20 cellular contexts compared by ENCODE assay signal in the genomic region with DNA sequence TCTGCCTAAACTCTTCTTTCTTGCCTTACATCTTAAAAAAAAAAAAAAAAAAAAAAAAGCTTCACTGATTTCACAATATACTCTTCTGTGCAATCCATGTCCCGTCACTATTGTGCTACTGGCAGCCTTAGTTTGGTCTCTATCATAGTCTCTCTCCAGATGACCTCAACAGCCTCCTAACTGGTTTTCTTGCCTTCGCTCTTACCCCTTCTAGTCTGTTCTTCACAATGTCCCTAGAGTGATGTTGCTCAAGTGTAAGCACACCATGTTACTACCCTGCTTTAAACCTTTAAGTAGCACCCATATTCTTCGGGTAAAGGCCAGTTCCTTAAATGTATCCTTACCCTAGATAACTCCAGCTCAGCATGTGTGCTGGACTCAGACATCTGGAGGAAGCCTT. TPM values are rescaled to one million over a fixed set of nuclear protein-coding genes. Genes with fewer than 3 reads are reported as not detected.
DNase-seq lines count a peak whose midpoint lies in the region; ATAC-seq and TF ChIP-seq lines count a peak whose summit lies in the region.
"Had no signal": no experiment of that assay in that cellular context is flagged by ENCODE, and none has a peak within 500 bp of the region (broad histone marks: within the 10 kb centered on the region; RNA-seq: fewer than 3 reads in every experiment).

No MANE protein-coding gene starts in this region.

- H3K36me3 ChIP-seq in adipocyte (ENCODE audit: control insufficient read depth, insufficient read depth, low read length, severe bottlenecking) (peaks cover 7% of the 10 kb centered on the region), left ventricle myocardium inferior (peaks cover 27% of the 10 kb centered on the region), BE2C (no peaks in the 10 kb centered on the region)

- no peak for ATAC-seq in HG03565 (IDR thresholded peaks at IDR 0.05; ENCODE audit: unreplicated experiment)
- ATAC-seq: CD8-positive, alpha-beta T cell; GM12878; Panc1 had no signal

- H3K27me3 ChIP-seq in adipocyte (replicated peaks; ENCODE audit: control insufficient read depth, insufficient read depth, low read length) (no peaks in the 10 kb centered on the region), left ventricle myocardium inferior (ENCODE audit: low read depth) (no peaks in the 10 kb centered on the region), BE2C (no peaks in the 10 kb centered on the region)

- H3K9me3 ChIP-seq in adipocyte (ENCODE audit: control insufficient read depth, low read length) = no peaks in the 10 kb centered on the region
- H3K9me3 ChIP-seq in left ventricle myocardium inferior (replicated peaks) = no peaks in the 10 kb centered on the region
- no peaks in the 10 kb centered on the region for H3K9me3 ChIP-seq in BE2C
- H3K9me3 ChIP-seq: SK-N-SH had no signal

- intact Hi-C loops in left ventricle myocardium inferior (cut with micrococcal nuclease) = no loop called here

- peak overlapping the region; percentile 56 for H3K27ac ChIP-seq in left ventricle myocardium inferior (replicated peaks)

- DNase-seq in SIG-M5 treated with dmso at 0.1 percent for 504 hours (lab: John Stamatoyannopoulos, UW; ENCODE audit: unreplicated experiment) = peak; percentile 19
- DNase-seq in SIG-M5 (lab: John Stamatoyannopoulos, UW) = no peak
- peak; percentile 31 for DNase-seq in adipocyte (ENCODE audit: low read depth)
- DNase-seq in left ventricle myocardium inferior = no peak
- no peak for DNase-seq in NCI-H748 (lab: John Stamatoyannopoulos, UW; ENCODE audit: unreplicated experiment)
- DNase-seq in BE2C = no peak
- DNase-seq: CD8-positive, alpha-beta T cell; DMS53; EL; H9; NCI-H1417; NCI-H187; NCI-H2107; NCI-H510A; NCI-H774; SK-N-SH had no signal

- no peak overlapping the region for H3K4me3 ChIP-seq in adipocyte (ENCODE audit: low read length)
- no peak overlapping the region for H3K4me3 ChIP-seq in left ventricle myocardium inferior
- no peak overlapping the region for H3K4me3 ChIP-seq in BE2C (ENCODE audit: low read depth, low read length)
- H3K4me3 ChIP-seq: GM12878 had no signal

- H3K9ac ChIP-seq in adipocyte (ENCODE audit: low read length) = no peak overlapping the region
- H3K9ac ChIP-seq: SK-N-SH had no signal

- TF ChIP-seq CTCF in left ventricle myocardium inferior (IDR thresholded peaks at IDR 0.05; ENCODE audit: borderline replicate concordance) (no peak), BE2C (IDR thresholded peaks at IDR 0.05; ENCODE audit: low read depth, low read length) (no peak)

- H3K4me1 ChIP-seq in adipocyte (ENCODE audit: control insufficient read depth, insufficient read depth, low read length) (peaks cover 14% of the 10 kb centered on the region), left ventricle myocardium inferior (peaks cover 9% of the 10 kb centered on the region), BE2C (peaks cover 3% of the 10 kb centered on the region)

RNA-seq across cellular contexts. Expression of gene CD180, which starts 25.8 kb away (rescaled TPM):
- total RNA-seq in left ventricle myocardium inferior = 0.44 TPM
- not detected for polyA plus RNA-seq in BE2C (2012; ENCODE audit: insufficient read depth, insufficient read length, low read depth)
- total RNA-seq: H9 had no signal
- polyA plus RNA-seq: BJ had no signal

Comparison
In these comparisons a context has a peak if more than half of its experiments do, and no peak if none do; other contexts are left out.
1. DNase-seq: peak in SIG-M5 treated with dmso at 0.1 percent for 504 hours (single experiment) and adipocyte (single experiment); none in SIG-M5 (single experiment), left ventricle myocardium inferior (single experiment), NCI-H748 (single experiment) and BE2C (single experiment).